In the genomic region with DNA sequence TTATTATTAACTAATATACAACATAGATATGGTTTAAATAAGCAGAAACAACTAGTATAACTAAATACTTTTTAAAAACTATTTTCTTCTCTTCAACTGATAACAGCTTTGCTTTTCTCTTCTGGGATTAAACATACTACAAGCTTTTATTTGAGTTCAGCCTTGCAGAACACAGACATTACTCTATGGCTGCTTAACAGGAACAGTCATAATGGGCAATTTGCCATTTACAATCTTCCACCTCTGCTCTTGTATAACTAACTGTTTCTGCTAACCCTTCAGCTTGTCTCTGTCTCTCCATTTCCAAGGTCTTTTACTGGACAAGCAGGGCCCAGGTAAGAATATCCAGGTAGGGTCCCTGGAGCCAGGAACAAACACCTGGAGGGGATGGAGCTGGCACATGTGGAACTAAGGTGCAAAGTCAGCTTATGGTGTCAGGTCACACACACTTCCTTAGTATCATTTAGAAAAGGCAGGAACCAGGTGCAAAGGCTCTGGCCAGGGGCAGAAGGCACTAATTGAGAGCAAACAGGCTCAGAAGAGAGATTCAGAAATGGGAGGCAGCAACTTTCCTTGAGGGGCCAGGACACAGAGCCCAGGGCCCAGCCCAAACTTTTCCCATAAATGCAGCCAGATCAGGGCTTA, we compare ENCODE assay signal across 20 cellular contexts.
DNase-seq lines count a peak whose midpoint lies in the region; ATAC-seq and TF ChIP-seq lines count a peak whose summit lies in the region.
"Had no signal": no experiment of that assay in that cellular context is flagged by ENCODE, and none has a peak within 500 bp of the region (broad histone marks: within the 10 kb centered on the region; RNA-seq: fewer than 3 reads in every experiment).

No MANE protein-coding gene starts in this region.

- H2BK12ac ChIP-seq in neuronal stem cell (ENCODE audit: low read length), result no peak overlapping the region

- ATAC-seq in right cardiac atrium (no peak), GM18861 (IDR thresholded peaks at IDR 0.05; ENCODE audit: unreplicated experiment) (no peak), HG02981 (IDR thresholded peaks at IDR 0.05; ENCODE audit: unreplicated experiment) (no peak)
- ATAC-seq: gastrocnemius medialis, Right ventricle myocardium inferior, T-helper 17 cell had no signal

- H3K27me3 ChIP-seq in right cardiac atrium (ENCODE audit: control insufficient read depth, insufficient read depth), result no peaks in the 10 kb centered on the region
- peaks cover 5% of the 10 kb centered on the region for H3K27me3 ChIP-seq in fibroblast of lung (ENCODE audit: control insufficient read depth, insufficient read depth, low read length)
- H3K27me3 ChIP-seq in smooth muscle cell (ENCODE audit: low read depth), result peaks cover 3% of the 10 kb centered on the region
- no peaks in the 10 kb centered on the region for H3K27me3 ChIP-seq in neuronal stem cell (ENCODE audit: control insufficient read depth in 3 of 3, insufficient read depth in 3 of 3, low read depth in 1 of 3, low read length in 3 of 3)
- H3K27me3 ChIP-seq: cardiac muscle cell, gastrocnemius medialis, right atrium auricular region had no signal

- H3K36me3 ChIP-seq in fibroblast of lung (ENCODE audit: control insufficient read depth, insufficient read depth, low read length) (no peaks in the 10 kb centered on the region), smooth muscle cell (ENCODE audit: low read depth) (no peaks in the 10 kb centered on the region), neuronal stem cell (replicated peaks in 1 of 2; ENCODE audit: control insufficient read depth in 2 of 2, insufficient read depth in 2 of 2, low read length in 2 of 2) (no peaks in the 10 kb centered on the region)
- H3K36me3 ChIP-seq: cardiac muscle cell, gastrocnemius medialis, right atrium auricular region had no signal

- H3K23ac ChIP-seq in neuronal stem cell (ENCODE audit: low read depth, low read length, poor library complexity), result no peak overlapping the region

- TF ChIP-seq CTCF in fibroblast of lung (conservative IDR thresholded peaks at IDR 0.05 in 1 of 2, IDR thresholded peaks at IDR 0.05 in 1 of 2; ENCODE audit: low read depth in 1 of 2, low read length in 2 of 2) (no peak), smooth muscle cell (IDR thresholded peaks at IDR 0.05; ENCODE audit: borderline replicate concordance, insufficient read depth, poor library complexity, severe bottlenecking) (no peak)

- H3K79me1 ChIP-seq in neuronal stem cell (ENCODE audit: low read depth, low read length), result no peaks in the 10 kb centered on the region

- H3K4me3 ChIP-seq in right cardiac atrium (ENCODE audit: low read length) (no peak overlapping the region), fibroblast of lung (replicated peaks in 1 of 4; ENCODE audit: control extremely low read depth in 1 of 4, insufficient read depth in 1 of 4, low read depth in 3 of 4, low read length in 4 of 4) (no peak overlapping the region), smooth muscle cell (no peak overlapping the region), neuronal stem cell (ENCODE audit: low read length in 2 of 2) (no peak overlapping the region)
- H3K4me3 ChIP-seq: cardiac muscle cell, gastrocnemius medialis, right atrium auricular region had no signal

- H2BK120ac ChIP-seq in neuronal stem cell (ENCODE audit: low read depth, low read length), result no peak overlapping the region

- H2BK5ac ChIP-seq in neuronal stem cell (ENCODE audit: low read length), result no peak overlapping the region

- H2AK5ac ChIP-seq in neuronal stem cell (ENCODE audit: low read depth, low read length), result no peak overlapping the region

- no peaks in the 10 kb centered on the region for H3K9me3 ChIP-seq in right cardiac atrium (ENCODE audit: control insufficient read depth, low read length)
- no peaks in the 10 kb centered on the region for H3K9me3 ChIP-seq in fibroblast of lung (ENCODE audit: control insufficient read depth, insufficient read depth, low read depth, low read length)
- H3K9me3 ChIP-seq in smooth muscle cell (replicated peaks; ENCODE audit: low read depth), result no peaks in the 10 kb centered on the region
- no peaks in the 10 kb centered on the region for H3K9me3 ChIP-seq in neuronal stem cell (replicated peaks in 1 of 2; ENCODE audit: control insufficient read depth in 2 of 2, insufficient read depth in 1 of 2, low read depth in 1 of 2, low read length in 2 of 2)
- H3K9me3 ChIP-seq: gastrocnemius medialis, right atrium auricular region had no signal

- no peaks in the 10 kb centered on the region for H3K79me2 ChIP-seq in fibroblast of lung (ENCODE audit: control insufficient read depth, insufficient read depth, low read length)
- no peaks in the 10 kb centered on the region for H3K79me2 ChIP-seq in smooth muscle cell (ENCODE audit: low read depth)

- H3K4me2 ChIP-seq in fibroblast of lung (ENCODE audit: extremely low read depth, insufficient read depth, low read length) (no peak overlapping the region), smooth muscle cell (no peak overlapping the region), neuronal stem cell (ENCODE audit: insufficient read depth, low read length, poor library complexity, severe bottlenecking) (no peak overlapping the region)

- no peak overlapping the region for H3K18ac ChIP-seq in neuronal stem cell (ENCODE audit: low read length)

- H3K27ac ChIP-seq in right cardiac atrium (ENCODE audit: low read length), result no peak overlapping the region
- no peak overlapping the region for H3K27ac ChIP-seq in fibroblast of lung (ENCODE audit: insufficient read depth, low read length)
- no peak overlapping the region for H3K27ac ChIP-seq in smooth muscle cell (ENCODE audit: low read depth)
- no peak overlapping the region for H3K27ac ChIP-seq in neuronal stem cell (replicated peaks; ENCODE audit: low read length)
- H3K27ac ChIP-seq: cardiac muscle cell, gastrocnemius medialis, right atrium auricular region had no signal

- H4K20me1 ChIP-seq in fibroblast of lung (ENCODE audit: control insufficient read depth, extremely low read depth, insufficient read depth, low read length) (no peaks in the 10 kb centered on the region), smooth muscle cell (ENCODE audit: low read depth) (no peaks in the 10 kb centered on the region)

- DNase-seq in cardiac septum (ENCODE audit: low spot score) (peak; percentile 60), right cardiac atrium (no peak), NCI-H69 (lab: John Stamatoyannopoulos, UW) (peak; percentile 87), fibroblast of lung (ENCODE audit: low read depth in 2 of 2) (peak; percentile 8 to 54), smooth muscle cell (lab: John Stamatoyannopoulos, UW; ENCODE audit: unreplicated experiment) (no peak), neuronal stem cell (ENCODE audit: low spot score) (no peak)
- DNase-seq: activated CD8-positive, alpha-beta memory T cell treated with anti-CD3 and anti-CD28 coated beads, Interleukin-2, amount 50 U/mL, for 4 hours; activated naive CD4-positive, alpha-beta T cell treated with anti-CD3 and anti-CD28 coated beads, Interleukin-2, amount 10 ng/mL, durations not matched to agents 7 days and 5 days; COR-L47; effector memory CD4-positive, alpha-beta T cell; gastrocnemius medialis; NCI-H526 treated with DMSO at 0.1 percent for 48 hours; nephron progenitor cell; stimulated activated CD8-positive, alpha-beta memory T cell treated with anti-CD3 and anti-CD28 coated beads, Interleukin-4, amount 100 ng/mL, for 48 hours; T-helper 17 cell had no signal

- H4K8ac ChIP-seq in neuronal stem cell (ENCODE audit: low read depth, low read length), result no peak overlapping the region

- H4K91ac ChIP-seq in neuronal stem cell (ENCODE audit: low read depth, low read length, poor library complexity), result no peak overlapping the region

- no peak overlapping the region for H2BK15ac ChIP-seq in neuronal stem cell (ENCODE audit: low read length)

- no peak overlapping the region for H3K9ac ChIP-seq in fibroblast of lung (ENCODE audit: insufficient read depth, low read length)
- no peak overlapping the region for H3K9ac ChIP-seq in smooth muscle cell (ENCODE audit: low read depth)
- H3K9ac ChIP-seq in neuronal stem cell (ENCODE audit: low read depth, low read length, poor library complexity), result no peak overlapping the region

- H3K4me1 ChIP-seq in right cardiac atrium (ENCODE audit: control insufficient read depth, insufficient read depth, low read length) (peaks cover 3% of the 10 kb centered on the region), fibroblast of lung (ENCODE audit: control insufficient read depth, extremely low read depth, insufficient read depth, low read length) (no peaks in the 10 kb centered on the region), smooth muscle cell (ENCODE audit: low read depth) (no peaks in the 10 kb centered on the region), neuronal stem cell (ENCODE audit: control insufficient read depth in 2 of 2, insufficient read depth in 1 of 2, low read depth in 1 of 2, low read length in 2 of 2) (no peaks in the 10 kb centered on the region)
- H3K4me1 ChIP-seq: right atrium auricular region had no signal

- intact Hi-C loops in cardiac septum (cut with DNase I), result no loop called here
- intact Hi-C loops in right cardiac atrium (cut with DNase I), result no loop called here

- H2AFZ ChIP-seq in fibroblast of lung (ENCODE audit: low read length) (no peak overlapping the region), smooth muscle cell (ENCODE audit: low read depth) (no peak overlapping the region), neuronal stem cell (ENCODE audit: low read length) (no peak overlapping the region)

- H3K14ac ChIP-seq in neuronal stem cell (ENCODE audit: low read length), result no peak overlapping the region

- H3F3A ChIP-seq in smooth muscle cell (ENCODE audit: low read depth), result no peaks in the 10 kb centered on the region

- no peak overlapping the region for H3K4ac ChIP-seq in neuronal stem cell (ENCODE audit: low read length)

Comparison
In these comparisons a context has a peak if more than half of its experiments do, and no peak if none do; other contexts are left out.
1. DNase-seq: peak in cardiac septum (single experiment), NCI-H69 (single experiment) and fibroblast of lung (2 of 2); none in right cardiac atrium (0 of 3), smooth muscle cell (single experiment) and neuronal stem cell (single experiment).